In the genomic region with DNA sequence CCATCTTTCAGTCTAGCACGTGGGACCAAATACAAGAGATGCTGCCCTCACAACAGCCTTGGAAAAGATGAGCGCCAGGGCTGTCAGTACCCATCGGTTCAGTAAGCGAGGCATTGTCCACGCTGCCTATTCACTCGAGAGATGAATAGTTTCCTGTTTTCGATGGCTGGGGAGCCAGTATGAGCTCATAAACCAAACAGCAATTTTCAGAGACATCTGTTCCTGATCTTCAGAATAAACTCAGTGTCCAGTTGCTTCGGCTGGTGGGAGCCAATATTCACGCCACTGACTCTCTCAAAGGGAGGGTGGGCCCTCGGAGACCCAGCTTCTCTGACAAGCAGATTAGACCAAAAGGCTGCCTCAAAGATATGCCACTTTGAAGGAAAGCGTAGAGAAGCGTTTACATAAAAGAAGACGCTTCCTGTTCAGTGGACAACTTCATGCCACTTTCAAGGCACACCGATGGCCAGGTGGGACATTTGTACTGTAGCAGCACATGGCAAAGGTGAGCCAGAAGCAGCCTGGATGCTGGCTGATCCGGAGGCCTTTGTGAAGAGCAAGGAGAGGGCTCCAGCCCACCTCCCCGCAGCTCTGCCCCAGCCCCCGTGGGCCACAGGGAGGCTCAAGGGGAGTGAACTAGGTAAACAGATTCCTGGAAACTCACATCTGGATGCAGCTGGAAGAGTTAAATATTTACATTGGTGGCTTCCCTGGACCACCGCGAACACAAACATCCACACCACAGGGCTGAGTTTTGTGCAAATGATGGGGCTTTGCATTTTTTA, we compare ENCODE assay signal across 11 cellular contexts. TPM values are rescaled to one million over a fixed set of nuclear protein-coding genes. Genes with fewer than 3 reads are reported as not detected.
DNase-seq lines count a peak whose midpoint lies in the region; ATAC-seq and TF ChIP-seq lines count a peak whose summit lies in the region.
"Had no signal": no experiment of that assay in that cellular context is flagged by ENCODE, and none has a peak within 500 bp of the region (broad histone marks: within the 10 kb centered on the region; RNA-seq: fewer than 3 reads in every experiment).

No MANE protein-coding gene starts in this region.

- intact Hi-C loops in upper lobe of right lung (cut with DNase I): no loop called here

- no peak for DNase-seq in activated T-cell treated with anti-CD3 and anti-CD28 coated beads, Interleukin-2, amount 50 U/mL, for 24 hours
- DNase-seq in activated T-cell treated with anti-CD3 and anti-CD28 coated beads, Interleukin-2, amount 50 U/mL, for 4 hours: no peak
- peak; percentile 90 for DNase-seq in dermis blood vessel endothelial cell
- no peak for DNase-seq in memory B cell (ENCODE audit: low spot score in 2 of 2)
- DNase-seq in upper lobe of right lung: no peak
- DNase-seq in ecto neural progenitor cell (ENCODE audit: low spot score): no peak
- no peak for DNase-seq in iPS-NIHi7 (ENCODE audit: extremely low spot score)
- no peak for DNase-seq in T-helper 9 cell
- DNase-seq: activated CD4-positive, alpha-beta T cell treated with anti-CD3 and anti-CD28 coated beads, Interleukin-2, amount 10 ng/mL, durations not matched to agents 7 days and 5 days; NCI-H510A treated with DMSO at 0.1 percent for 48 hours had no signal

- H3K27me3 Mint-ChIP-seq in activated T-cell treated with anti-CD3 and anti-CD28 coated beads, Interleukin-2, amount 50 U/mL, for 24 hours: no peaks in the 10 kb centered on the region
- no peaks in the 10 kb centered on the region for H3K27me3 Mint-ChIP-seq in activated T-cell treated with anti-CD3 and anti-CD28 coated beads, Interleukin-2, amount 50 U/mL, for 4 hours (ENCODE audit: low read depth)
- H3K27me3 Mint-ChIP-seq in memory B cell: no peaks in the 10 kb centered on the region
- H3K27me3 Mint-ChIP-seq: activated CD4-positive, alpha-beta T cell treated with anti-CD3 and anti-CD28 coated beads, Interleukin-2, amount 10 ng/mL, durations not matched to agents 7 days and 5 days had no signal

- no peak overlapping the region for H3K4me3 ChIP-seq in upper lobe of right lung
- H3K4me3 ChIP-seq: BLaER1 treated with 17β-estradiol and CSF1 and Interleukin-3, amounts not matched to agents 10 nM and 100 nM had no signal

- peak overlapping the region; percentile 73 for H3K27ac Mint-ChIP-seq in activated T-cell treated with anti-CD3 and anti-CD28 coated beads, Interleukin-2, amount 50 U/mL, for 24 hours
- H3K27ac Mint-ChIP-seq in memory B cell: peak overlapping the region; percentile 4
- H3K27ac Mint-ChIP-seq: activated CD4-positive, alpha-beta T cell treated with anti-CD3 and anti-CD28 coated beads, Interleukin-2, amount 10 ng/mL, durations not matched to agents 7 days and 5 days had no signal

- no peaks in the 10 kb centered on the region for H3K27me3 ChIP-seq in upper lobe of right lung
- H3K27me3 ChIP-seq: BLaER1 treated with 17β-estradiol and CSF1 and Interleukin-3, amounts not matched to agents 10 nM and 100 nM had no signal

- no peak for ATAC-seq in activated T-cell treated with anti-CD3 and anti-CD28 coated beads, Interleukin-2, amount 50 U/mL, for 4 hours
- ATAC-seq in memory B cell (ENCODE audit: low read depth) (no peak), upper lobe of right lung (no peak)

- H3K4me1 Mint-ChIP-seq in activated T-cell treated with anti-CD3 and anti-CD28 coated beads, Interleukin-2, amount 50 U/mL, for 24 hours (ENCODE audit: low read depth): peaks cover 32% of the 10 kb centered on the region
- H3K4me1 Mint-ChIP-seq in activated T-cell treated with anti-CD3 and anti-CD28 coated beads, Interleukin-2, amount 50 U/mL, for 4 hours (ENCODE audit: low read depth): peaks cover 17% of the 10 kb centered on the region
- H3K4me1 Mint-ChIP-seq in memory B cell: peaks cover 7% of the 10 kb centered on the region

- peaks cover 79% of the 10 kb centered on the region for H3K36me3 ChIP-seq in upper lobe of right lung

- no peaks in the 10 kb centered on the region for H3K9me3 ChIP-seq in upper lobe of right lung
- H3K9me3 ChIP-seq: BLaER1 treated with 17β-estradiol and CSF1 and Interleukin-3, amounts not matched to agents 10 nM and 100 nM had no signal

- peaks cover 76% of the 10 kb centered on the region for H3K4me1 ChIP-seq in upper lobe of right lung

- H3K4me3 Mint-ChIP-seq in activated T-cell treated with anti-CD3 and anti-CD28 coated beads, Interleukin-2, amount 50 U/mL, for 24 hours: no peak overlapping the region
- no peak overlapping the region for H3K4me3 Mint-ChIP-seq in activated T-cell treated with anti-CD3 and anti-CD28 coated beads, Interleukin-2, amount 50 U/mL, for 4 hours
- H3K4me3 Mint-ChIP-seq in memory B cell: no peak overlapping the region
- H3K4me3 Mint-ChIP-seq: activated CD4-positive, alpha-beta T cell treated with anti-CD3 and anti-CD28 coated beads, Interleukin-2, amount 10 ng/mL, durations not matched to agents 7 days and 5 days had no signal

- peak overlapping the region; percentile 71 for H3K27ac ChIP-seq in upper lobe of right lung
- H3K27ac ChIP-seq: BLaER1 treated with 17β-estradiol and CSF1 and Interleukin-3, amounts not matched to agents 10 nM and 100 nM had no signal

- no peak for TF ChIP-seq CTCF in upper lobe of right lung (IDR thresholded peaks at IDR 0.05)

- H3K9me3 Mint-ChIP-seq in activated T-cell treated with anti-CD3 and anti-CD28 coated beads, Interleukin-2, amount 50 U/mL, for 24 hours: no peaks in the 10 kb centered on the region
- no peaks in the 10 kb centered on the region for H3K9me3 Mint-ChIP-seq in activated T-cell treated with anti-CD3 and anti-CD28 coated beads, Interleukin-2, amount 50 U/mL, for 4 hours
- no peaks in the 10 kb centered on the region for H3K9me3 Mint-ChIP-seq in memory B cell
- H3K9me3 Mint-ChIP-seq: activated CD4-positive, alpha-beta T cell treated with anti-CD3 and anti-CD28 coated beads, Interleukin-2, amount 10 ng/mL, durations not matched to agents 7 days and 5 days had no signal

- H3K36me3 Mint-ChIP-seq in activated T-cell treated with anti-CD3 and anti-CD28 coated beads, Interleukin-2, amount 50 U/mL, for 24 hours (ENCODE audit: low read depth): peaks cover 81% of the 10 kb centered on the region
- peaks cover 31% of the 10 kb centered on the region for H3K36me3 Mint-ChIP-seq in activated T-cell treated with anti-CD3 and anti-CD28 coated beads, Interleukin-2, amount 50 U/mL, for 4 hours (ENCODE audit: insufficient read depth)
- H3K36me3 Mint-ChIP-seq in memory B cell: peaks cover 23% of the 10 kb centered on the region

RNA-seq across cellular contexts. Expression of gene TIMM22, which starts 6.0 kb away (rescaled TPM):
- total RNA-seq in activated T-cell treated with anti-CD3 and anti-CD28 coated beads, Interleukin-2, amount 50 U/mL, for 4 hours: 10 to 100 TPM; 21.6 to 22.5 (median 22.1) TPM
- total RNA-seq in dermis blood vessel endothelial cell (22.3 and 22.4 TPM in 2 replicates), upper lobe of right lung (10.7 TPM)

RNA-seq across cellular contexts. Expression of gene NXN, which starts 23.4 kb away (rescaled TPM):
- total RNA-seq in activated T-cell treated with anti-CD3 and anti-CD28 coated beads, Interleukin-2, amount 50 U/mL, for 4 hours: under 1 TPM; 0.18 to 0.49 (median 0.18) TPM
- total RNA-seq in dermis blood vessel endothelial cell (123 and 138 TPM in 2 replicates), upper lobe of right lung (57.3 TPM)

Comparison
In these comparisons a context has a peak if more than half of its experiments do, and no peak if none do; other contexts are left out.
1. RNA of gene NXN, which starts 23.4 kb away (total RNA-seq): 123 to 138 TPM in dermis blood vessel endothelial cell and 57.3 TPM in upper lobe of right lung (single experiment); 0.18 to 0.49 TPM in activated T-cell treated with anti-CD3 and anti-CD28 coated beads, Interleukin-2, amount 50 U/mL, for 4 hours; every median in the first group is over 10 times any median in the second.